9 cellular contexts compared by ENCODE assay signal in genomic region chr6:160750276-160750689, GRCh38. TPM values are rescaled to one million over a fixed set of nuclear protein-coding genes. Genes with fewer than 3 reads are reported as not detected.
DNase-seq lines count a peak whose midpoint lies in the region; ATAC-seq, FAIRE-seq and TF ChIP-seq lines count a peak whose summit lies in the region.
"Had no signal": no experiment of that assay in that cellular context is flagged by ENCODE, and none has a peak within 500 bp of the region (broad histone marks: within the 10 kb centered on the region; RNA-seq: fewer than 3 reads in every experiment).

No MANE protein-coding gene starts in this region.

- CTCF ChIA-PET in Caco-2 (lab: Charles Lee), result interaction anchor here (0.7 to 1.4 kb wide), 2 partner anchors 243 to 621 kb away, joined by 5 to 6 read pairs; no protein-coding TSS in a partner anchor
- CTCF ChIA-PET in CD8-positive, alpha-beta memory T cell (lab: Charles Lee), result no interaction called here

- FAIRE-seq in urothelium cell line (lab: Jason Lieb, UNC), result peak; percentile 35

- DNase-seq in Caco-2, result peak in 1 of 2 experiments; percentile 31
- peak in 1 of 7 donors; percentile 4 for DNase-seq in adrenal gland
- DNase-seq in urothelium cell line (ENCODE audit: low spot score), result peak; percentile 31
- no peak for DNase-seq in CD8-positive, alpha-beta memory T cell
- DNase-seq in activated T-helper 2 cell treated with anti-CD3 and anti-CD28 coated beads, Interferon-gamma antibody, Interleukin-2, Interleukin-4, amounts not matched to agents 10 μg/mL and 5 μg/mL and 100 μg/mL, durations not matched to agents 14 hours and 24 hours and 36 hours (ENCODE audit: low spot score), result no peak
- DNase-seq in spleen, result no peak

- H3K27me3 ChIP-seq in Caco-2 (replicated peaks; ENCODE audit: control insufficient read depth, insufficient read depth, low read length) (no peaks in the 10 kb centered on the region; the same call in 1 of the 2 replicates), adrenal gland (peaks cover 8% of the 10 kb centered on the region), spleen (replicated peaks in 1 of 7) (peaks cover 0 to 36% (median 0%) of the 10 kb centered on the region in 7 donors)
- no peaks in the 10 kb centered on the region for H3K27me3 ChIP-seq in CD8-positive, alpha-beta memory T cell (ENCODE audit: insufficient read depth, low read length, poor library complexity, severe bottlenecking)

- TF ChIP-seq CTCF in Caco-2 (IDR thresholded peaks at IDR 0.05; ENCODE audit: insufficient read depth in 1 of 2, low read depth in 1 of 2, low read length in 1 of 2, severe bottlenecking in 1 of 2, unreplicated experiment in 1 of 2) (peak; percentile 48 to 73), adrenal gland (IDR thresholded peaks at IDR 0.05) (peak in 4 of 6 experiments; percentile 27 to 50 (median 37)), spleen (IDR thresholded peaks at IDR 0.05 in 8 of 11, conservative IDR thresholded peaks at IDR 0.05 in 3 of 11) (peak in 1 of 11 experiments; percentile 30)

- H3K4me3 Mint-ChIP-seq in Caco-2 (ENCODE audit: unreplicated experiment), result no peak overlapping the region
- no peak overlapping the region for H3K4me3 Mint-ChIP-seq in CD8-positive, alpha-beta memory T cell
- H3K4me3 Mint-ChIP-seq in activated T-helper 2 cell treated with anti-CD3 and anti-CD28 coated beads, Interferon-gamma antibody, Interleukin-2, Interleukin-4, amounts not matched to agents 10 μg/mL and 5 μg/mL and 100 μg/mL, durations not matched to agents 14 hours and 24 hours and 36 hours (ENCODE audit: low read depth), result no peak overlapping the region
- H3K4me3 Mint-ChIP-seq: dendritic cell treated with granulocyte-macrophage colony-stimulating factor and Interleukin-4, amounts not matched to agents 40 ng/mL and 50 ng/mL, for 4 days had no signal

- H3K4me3 ChIP-seq in Caco-2 (ENCODE audit: low read depth, low read length) (no peak overlapping the region), adrenal gland (no peak overlapping the region), spleen (no peak overlapping the region)
- no peak overlapping the region for H3K4me3 ChIP-seq in CD8-positive, alpha-beta memory T cell (ENCODE audit: low read length)

- no peaks in the 10 kb centered on the region for H3K36me3 ChIP-seq in Caco-2 (ENCODE audit: control insufficient read depth, insufficient read depth, low read length)
- no peaks in the 10 kb centered on the region for H3K36me3 ChIP-seq in adrenal gland (replicated peaks in 1 of 2)
- no peaks in the 10 kb centered on the region for H3K36me3 ChIP-seq in CD8-positive, alpha-beta memory T cell (ENCODE audit: insufficient read depth, low read length)
- no peaks in the 10 kb centered on the region for H3K36me3 ChIP-seq in spleen

- H3K4me1 ChIP-seq in Caco-2 (no peaks in the 10 kb centered on the region), adrenal gland (replicated peaks in 1 of 2) (no peaks in the 10 kb centered on the region), spleen (no peaks in the 10 kb centered on the region)
- H3K4me1 ChIP-seq in CD8-positive, alpha-beta memory T cell (ENCODE audit: insufficient read depth, low read length), result no peaks in the 10 kb centered on the region

- no peak overlapping the region for H3K27ac Mint-ChIP-seq in Caco-2 (ENCODE audit: unreplicated experiment)
- H3K27ac Mint-ChIP-seq in CD8-positive, alpha-beta memory T cell, result no peak overlapping the region
- H3K27ac Mint-ChIP-seq in activated T-helper 2 cell treated with anti-CD3 and anti-CD28 coated beads, Interferon-gamma antibody, Interleukin-2, Interleukin-4, amounts not matched to agents 10 μg/mL and 5 μg/mL and 100 μg/mL, durations not matched to agents 14 hours and 24 hours and 36 hours, result no peak overlapping the region
- H3K27ac Mint-ChIP-seq: dendritic cell treated with granulocyte-macrophage colony-stimulating factor and Interleukin-4, amounts not matched to agents 40 ng/mL and 50 ng/mL, for 4 days had no signal

- no peaks in the 10 kb centered on the region for H3K9me3 ChIP-seq in Caco-2
- no peaks in the 10 kb centered on the region for H3K9me3 ChIP-seq in adrenal gland (replicated peaks in 1 of 3)
- no peaks in the 10 kb centered on the region for H3K9me3 ChIP-seq in CD8-positive, alpha-beta memory T cell (ENCODE audit: low read length)
- peaks cover 0 to 8% (median 0%) of the 10 kb centered on the region in 8 donors for H3K9me3 ChIP-seq in spleen

- WGBS in adrenal gland, 4 donors, result 30 to 44% (median 33%) methylated on average over 4 to 5 of the region's 5 CpGs
- WGBS in spleen, 5 donors, result 33 to 48% (median 34%) methylated on average over 5 of the region's 5 CpGs

- peaks cover 12% of the 10 kb centered on the region for H3K27me3 Mint-ChIP-seq in Caco-2 (ENCODE audit: insufficient read depth, unreplicated experiment)
- H3K27me3 Mint-ChIP-seq in CD8-positive, alpha-beta memory T cell, result peaks cover 14 to 26% of the 10 kb centered on the region in 2 donors
- H3K27me3 Mint-ChIP-seq in activated T-helper 2 cell treated with anti-CD3 and anti-CD28 coated beads, Interferon-gamma antibody, Interleukin-2, Interleukin-4, amounts not matched to agents 10 μg/mL and 5 μg/mL and 100 μg/mL, durations not matched to agents 14 hours and 24 hours and 36 hours (ENCODE audit: low read depth), result peaks cover 2% of the 10 kb centered on the region
- H3K27me3 Mint-ChIP-seq: dendritic cell treated with granulocyte-macrophage colony-stimulating factor and Interleukin-4, amounts not matched to agents 40 ng/mL and 50 ng/mL, for 4 days had no signal

- POLR2A ChIA-PET in Caco-2 (lab: Charles Lee), result no interaction called here
- POLR2A ChIA-PET in CD8-positive, alpha-beta memory T cell (lab: Charles Lee), result no interaction called here

- H3K27ac ChIP-seq in adrenal gland, result no peak overlapping the region
- no peak overlapping the region for H3K27ac ChIP-seq in CD8-positive, alpha-beta memory T cell (ENCODE audit: low read depth, low read length)
- H3K27ac ChIP-seq in spleen, result no peak overlapping the region

- H3K9me3 Mint-ChIP-seq in Caco-2 (ENCODE audit: unreplicated experiment), result no peaks in the 10 kb centered on the region
- H3K9me3 Mint-ChIP-seq in CD8-positive, alpha-beta memory T cell, result peaks cover 0 to 8% (median 0%) of the 10 kb centered on the region in 5 donors
- no peaks in the 10 kb centered on the region for H3K9me3 Mint-ChIP-seq in activated T-helper 2 cell treated with anti-CD3 and anti-CD28 coated beads, Interferon-gamma antibody, Interleukin-2, Interleukin-4, amounts not matched to agents 10 μg/mL and 5 μg/mL and 100 μg/mL, durations not matched to agents 14 hours and 24 hours and 36 hours
- H3K9me3 Mint-ChIP-seq: dendritic cell treated with granulocyte-macrophage colony-stimulating factor and Interleukin-4, amounts not matched to agents 40 ng/mL and 50 ng/mL, for 4 days had no signal

- H3K36me3 Mint-ChIP-seq in Caco-2 (ENCODE audit: insufficient read depth, unreplicated experiment), result no peaks in the 10 kb centered on the region
- H3K36me3 Mint-ChIP-seq in CD8-positive, alpha-beta memory T cell, result no peaks in the 10 kb centered on the region
- H3K36me3 Mint-ChIP-seq in activated T-helper 2 cell treated with anti-CD3 and anti-CD28 coated beads, Interferon-gamma antibody, Interleukin-2, Interleukin-4, amounts not matched to agents 10 μg/mL and 5 μg/mL and 100 μg/mL, durations not matched to agents 14 hours and 24 hours and 36 hours (ENCODE audit: low read depth), result no peaks in the 10 kb centered on the region

- peak; percentile 67 for ATAC-seq in GM19025 (IDR thresholded peaks at IDR 0.05; ENCODE audit: low read depth, unreplicated experiment)
- peak; percentile 88 for ATAC-seq in HG03159 (IDR thresholded peaks at IDR 0.05; ENCODE audit: unreplicated experiment)

- intact Hi-C loops in Caco-2 (cut with micrococcal nuclease; ENCODE audit: unreplicated experiment), result loop anchor here (1.0 to 5.0 kb wide), 3 partner anchors 182 to 625 kb away; partner anchors contain the start of gene MAP3K4
- intact Hi-C loops in adrenal gland (cut with DNase I), result no loop called here
- intact Hi-C loops in activated T-helper 2 cell treated with anti-CD3 and anti-CD28 coated beads, Interferon-gamma antibody, Interleukin-2, Interleukin-4, amounts not matched to agents 10 μg/mL and 5 μg/mL and 100 μg/mL, durations not matched to agents 14 hours and 24 hours and 36 hours (cut with micrococcal nuclease), result no loop called here
- intact Hi-C loops in spleen (cut with DNase I; ENCODE audit: low total_unique reads), result no loop called here

- no peaks in the 10 kb centered on the region for H3K4me1 Mint-ChIP-seq in Caco-2 (ENCODE audit: low read depth, unreplicated experiment)
- no peaks in the 10 kb centered on the region for H3K4me1 Mint-ChIP-seq in CD8-positive, alpha-beta memory T cell
- no peaks in the 10 kb centered on the region for H3K4me1 Mint-ChIP-seq in activated T-helper 2 cell treated with anti-CD3 and anti-CD28 coated beads, Interferon-gamma antibody, Interleukin-2, Interleukin-4, amounts not matched to agents 10 μg/mL and 5 μg/mL and 100 μg/mL, durations not matched to agents 14 hours and 24 hours and 36 hours (ENCODE audit: low read depth)

- no TSS peak for BruUV-seq in Caco-2 (replicated peaks; lab: Mats Ljungman, UMichigan)

- TF ChIP-seq POLR2A in adrenal gland (IDR thresholded peaks at IDR 0.05) (no peak), spleen (IDR thresholded peaks at IDR 0.05) (no peak)

RNA-seq across cellular contexts. Expression of gene PLG, which starts 48.2 kb away (rescaled TPM):
- not detected in 2 replicates for total RNA-seq in Caco-2 (2022)
- 1 to 10 TPM in 1 of 8 donors, under 1 TPM in 1, not detected in 6; 0.83 to 1.1 TPM for total RNA-seq in adrenal gland
- polyA plus RNA-seq in adrenal gland, result under 1 TPM in 1 of 3 donors, not detected in 2; 0.77 TPM
- under 1 TPM in 1 of 2 experiments, not detected in 1; 0.33 TPM for total RNA-seq in CD8-positive, alpha-beta memory T cell
- polyA plus RNA-seq in CD8-positive, alpha-beta memory T cell, result not detected
- 0.18 and 0.23 TPM in 2 replicates for total RNA-seq in activated T-helper 2 cell treated with anti-CD3 and anti-CD28 coated beads, Interferon-gamma antibody, Interleukin-2, Interleukin-4, amounts not matched to agents 10 μg/mL and 5 μg/mL and 100 μg/mL, durations not matched to agents 14 hours and 24 hours and 36 hours
- total RNA-seq in spleen, result under 1 TPM in 2 of 7 donors, not detected in 5; 0.46 to 0.57 TPM
- not detected for polyA plus RNA-seq in spleen
